ENCODE assay signal across 1 cellular context in the genomic region with DNA sequence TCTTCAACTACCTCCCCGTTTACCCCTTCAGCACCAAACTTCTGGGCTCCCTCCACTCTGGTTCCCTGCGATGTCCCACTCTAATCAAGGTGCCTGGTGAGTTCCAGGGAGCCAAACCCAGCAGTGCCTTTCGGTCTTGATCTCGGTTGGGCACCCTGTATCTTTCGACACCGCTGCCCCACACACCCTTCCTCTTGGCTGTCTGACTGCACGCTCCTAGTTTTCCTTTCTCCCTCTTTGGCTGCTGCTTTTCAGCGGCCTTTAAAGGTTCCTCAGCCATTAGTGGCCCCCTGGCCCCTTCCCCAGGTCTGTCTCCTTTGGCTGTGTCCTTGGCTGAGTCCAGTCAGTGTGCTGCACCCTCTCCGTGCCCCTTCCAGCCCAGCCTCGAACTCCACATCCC.
TF ChIP-seq lines count a peak whose summit lies in the region.

No MANE protein-coding gene starts in this region.

TF ChIP-seq in H1, 55 proteins besides CTCF, POLR2A, EP300 and RAD21:
- TF ChIP-seq TCF12 (IDR thresholded peaks at IDR 0.05; ENCODE audit: low read depth, low read length), result no peak
- TF ChIP-seq CBX8 (IDR thresholded peaks at IDR 0.05; ENCODE audit: borderline replicate concordance, low read depth, low read length), result no peak
- no peak for TF ChIP-seq BRCA1 (IDR thresholded peaks at IDR 0.05; ENCODE audit: low read depth, low read length)
- no peak for TF ChIP-seq CEBPB (IDR thresholded peaks at IDR 0.05; ENCODE audit: low read depth, low read length)
- TF ChIP-seq PHF8 (conservative IDR thresholded peaks at IDR 0.05; ENCODE audit: low read depth, low read length), result no peak
- TF ChIP-seq, protein P1, sequence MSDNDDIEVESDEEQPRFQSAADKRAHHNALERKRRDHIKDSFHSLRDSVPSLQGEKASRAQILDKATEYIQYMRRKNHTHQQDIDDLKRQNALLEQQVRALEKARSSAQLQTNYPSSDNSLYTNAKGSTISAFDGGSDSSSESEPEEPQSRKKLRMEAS (IDR thresholded peaks at IDR 0.05), result no peak
- TF ChIP-seq SIX5 (IDR thresholded peaks at IDR 0.05; ENCODE audit: low read depth, low read length), result no peak
- TF ChIP-seq HDAC6 (IDR thresholded peaks at IDR 0.05; ENCODE audit: low read depth, low read length), result no peak
